1 cellular context compared by ENCODE assay signal in genomic region chr17:75046583-75047289, GRCh38.
TF ChIP-seq lines count a peak whose summit lies in the region.

ATP5PD (minus strand) TSS chr17:75046969; CDS start chr17:75042650, 4,319 bp downstream.
KCTD2 (plus strand) TSS chr17:75047225; CDS start chr17:75047251, 26 bp downstream.

TF ChIP-seq in K562, 482 proteins besides CTCF, POLR2A, EP300 and RAD21 (continued from another document and continues in another):
- TF ChIP-seq GMEB1 (CRISPR knock-in tag; IDR thresholded peaks at IDR 0.05), result 0 out of 2 replicates have a peak, but pooled peaks have one; percentile 5
- TF ChIP-seq ZNF785 (CRISPR knock-in tag; IDR thresholded peaks at IDR 0.05), result no peak
- no peak for TF ChIP-seq ZHX1 (conservative IDR thresholded peaks at IDR 0.05; ENCODE audit: low read length)
- no peak for TF ChIP-seq NR3C1 (CRISPR knock-in tag; IDR thresholded peaks at IDR 0.05)
- TF ChIP-seq NFIX (CRISPR knock-in tag; IDR thresholded peaks at IDR 0.05; ENCODE audit: low read depth), result no peak
- TF ChIP-seq HLTF (IDR thresholded peaks at IDR 0.05), result no peak
- no peak for TF ChIP-seq CBX5 (IDR thresholded peaks at IDR 0.05; ENCODE audit: borderline replicate concordance, low read depth)
- TF ChIP-seq MED1 (CRISPR knock-in tag; IDR thresholded peaks at IDR 0.05; ENCODE audit: borderline replicate concordance), result no peak
- no peak; the same call in 1 of the 2 replicates for TF ChIP-seq ZSCAN32 (CRISPR knock-in tag; IDR thresholded peaks at IDR 0.05)
- no peak for TF ChIP-seq RBM22 (IDR thresholded peaks at IDR 0.05; ENCODE audit: low read depth, low read length, poor library complexity, severe bottlenecking)
- TF ChIP-seq HNRNPUL1 (IDR thresholded peaks at IDR 0.05; ENCODE audit: low read length), result no peak
- no peak for TF ChIP-seq ZNF398 (CRISPR knock-in tag; IDR thresholded peaks at IDR 0.05)
- TF ChIP-seq HDAC1 (IDR thresholded peaks at IDR 0.05), result peak in 1 of 2 experiments; percentile 85; a peak in 2 of 4 replicates
- TF ChIP-seq RBM17 (IDR thresholded peaks at IDR 0.05; ENCODE audit: borderline replicate concordance, low read depth, low read length), result no peak
- no peak for TF ChIP-seq GTF2F1 (IDR thresholded peaks at IDR 0.05; ENCODE audit: low read depth, low read length)
- peak; percentile 12 to 63; a peak in 1 of 4 replicates for TF ChIP-seq SIN3A (IDR thresholded peaks at IDR 0.05; ENCODE audit: borderline replicate concordance in 2 of 2, control insufficient read depth in 1 of 2, low read depth in 2 of 2, low read length in 2 of 2)
- TF ChIP-seq HMGN3 (IDR thresholded peaks at IDR 0.05; ENCODE audit: borderline replicate concordance, extremely low read depth, insufficient read length, low read depth, low read length), result peak; percentile 79
- TF ChIP-seq KAT8 (IDR thresholded peaks at IDR 0.05; ENCODE audit: low read depth), result no peak
- TF ChIP-seq SMARCA5 (IDR thresholded peaks at IDR 0.05), result no peak
- no peak for TF ChIP-seq BRF1 (IDR thresholded peaks at IDR 0.05; ENCODE audit: borderline replicate concordance, extremely low read depth, insufficient read length)
- TF ChIP-seq ETS1 (conservative IDR thresholded peaks at IDR 0.05; ENCODE audit: control insufficient read depth, low read depth, low read length), result no peak
- no peak for TF ChIP-seq ZBED1 (IDR thresholded peaks at IDR 0.05)
- 0 out of 2 replicates have a peak, but pooled peaks have one; percentile 14 for TF ChIP-seq FOXP1 (CRISPR knock-in tag; IDR thresholded peaks at IDR 0.05)
- TF ChIP-seq MAX (CRISPR knock-in tag; IDR thresholded peaks at IDR 0.05), result no peak; the same call in 1 of the 2 replicates
- no peak for TF ChIP-seq ZNF668 (CRISPR knock-in tag; IDR thresholded peaks at IDR 0.05)
- TF ChIP-seq DMBX1 (CRISPR knock-in tag; IDR thresholded peaks at IDR 0.05; ENCODE audit: borderline replicate concordance), result no peak
- TF ChIP-seq TAF15 (IDR thresholded peaks at IDR 0.05; ENCODE audit: low read depth, low read length), result no peak
- TF ChIP-seq RBM39 (optimal IDR thresholded peaks at IDR 0.05; ENCODE audit: low read depth, low read length), result no peak
- no peak for TF ChIP-seq CTCFL (IDR thresholded peaks at IDR 0.05; ENCODE audit: borderline replicate concordance, insufficient read depth, low read depth, low read length, poor library complexity, severe bottlenecking)
- TF ChIP-seq MECOM (CRISPR knock-in tag; IDR thresholded peaks at IDR 0.05), result no peak
- TF ChIP-seq KHSRP (IDR thresholded peaks at IDR 0.05), result no peak
- TF ChIP-seq ZKSCAN3 (CRISPR knock-in tag; IDR thresholded peaks at IDR 0.05), result no peak
- no peak for TF ChIP-seq SMARCE1 (IDR thresholded peaks at IDR 0.05)
- no peak for TF ChIP-seq LARP7 (IDR thresholded peaks at IDR 0.05)
- no peak for TF ChIP-seq ARID1B (IDR thresholded peaks at IDR 0.05)
- TF ChIP-seq THAP12 (CRISPR knock-in tag; IDR thresholded peaks at IDR 0.05), result peak; percentile 81
- no peak for TF ChIP-seq NR0B1 (IDR thresholded peaks at IDR 0.05; ENCODE audit: partially characterized antibody)
- peak; percentile 80 for TF ChIP-seq ETV5 (CRISPR knock-in tag; IDR thresholded peaks at IDR 0.05; ENCODE audit: low read depth)
- 0 out of 2 replicates have a peak, but pooled peaks have one; percentile 41 for TF ChIP-seq CBFB (CRISPR knock-in tag; IDR thresholded peaks at IDR 0.05)
- TF ChIP-seq E2F6 (IDR thresholded peaks at IDR 0.05; ENCODE audit: borderline replicate concordance in 1 of 2, extremely low read depth in 1 of 2, insufficient read depth in 1 of 2, insufficient read length in 1 of 2, low read depth in 1 of 2, low read length in 1 of 2, poor library complexity in 1 of 2, severe bottlenecking in 1 of 2), result peak in 1 of 2 experiments; percentile 24
- TF ChIP-seq HDGF (IDR thresholded peaks at IDR 0.05), result no peak
- TF ChIP-seq ZNF75A (CRISPR knock-in tag; IDR thresholded peaks at IDR 0.05), result no peak
- TF ChIP-seq IRF9 (tag; IDR thresholded peaks at IDR 0.05), result no peak
- no peak for TF ChIP-seq ZFP1 (CRISPR knock-in tag; IDR thresholded peaks at IDR 0.05)
- TF ChIP-seq DEAF1 (CRISPR knock-in tag; IDR thresholded peaks at IDR 0.05), result no peak
- TF ChIP-seq NFE2L1 (tag; IDR thresholded peaks at IDR 0.05; ENCODE audit: borderline replicate concordance, low read depth), result no peak
- no peak for TF ChIP-seq ZNF277 (CRISPR knock-in tag; IDR thresholded peaks at IDR 0.05; ENCODE audit: borderline replicate concordance)
